ENCODE assay signal across 28 cellular contexts in genomic region chr2:223721746-223722145, GRCh38.
"Had no signal": no experiment of that assay in that cellular context is flagged by ENCODE, and none has a peak within 500 bp of the region (broad histone marks: within the 10 kb centered on the region; RNA-seq: fewer than 3 reads in every experiment).

No MANE protein-coding gene starts in this region.

- H3K4me3 Mint-ChIP-seq: effector memory CD8-positive, alpha-beta T cell; endodermal cell; memory B cell; naive thymus-derived CD4-positive, alpha-beta T cell had no signal

- H3K9me3 ChIP-seq: gastrocnemius medialis, lower lobe of right lung had no signal

- H3K27me3 ChIP-seq: dorsolateral prefrontal cortex, esophagus squamous epithelium, gastrocnemius medialis, heart right ventricle, left lung had no signal

- FAIRE-seq: colon, endometrium, islet of Langerhans, keratinocyte had no signal

- H3K27ac ChIP-seq: coronary artery, dorsolateral prefrontal cortex, epithelial cell of prostate, gastrocnemius medialis, heart right ventricle, left lung, lower lobe of right lung had no signal

- H3K36me3 Mint-ChIP-seq: naive thymus-derived CD4-positive, alpha-beta T cell had no signal

- H3K36me3 ChIP-seq: esophagus squamous epithelium, gastrocnemius medialis, heart right ventricle, left lung, lower lobe of right lung had no signal

- DNase-seq: dermis blood vessel endothelial cell; dorsolateral prefrontal cortex; effector CD4-positive, alpha-beta T cell; effector memory CD8-positive, alpha-beta T cell; endodermal cell; erythroblast; esophagus squamous epithelium; foreskin fibroblast; foreskin melanocyte; gastrocnemius medialis; glutamatergic neuron; head of caudate nucleus; heart right ventricle; hippocampal formation; left cardiac atrium; left lung; left ventricle myocardium superior; lower lobe of right lung; mesendoderm; midbrain; naive thymus-derived CD4-positive, alpha-beta T cell had no signal

- H3K4me1 Mint-ChIP-seq: memory B cell; naive thymus-derived CD4-positive, alpha-beta T cell had no signal

- ATAC-seq: effector memory CD8-positive, alpha-beta T cell; gastrocnemius medialis; heart right ventricle; left cardiac atrium; left lung; left ventricle myocardium superior; lower lobe of right lung; naive thymus-derived CD4-positive, alpha-beta T cell had no signal

- H3K27me3 Mint-ChIP-seq: memory B cell had no signal

- H3K4me3 ChIP-seq: coronary artery, dorsolateral prefrontal cortex, esophagus squamous epithelium, gastrocnemius medialis, heart right ventricle, left lung, lower lobe of right lung had no signal

- H3K9me3 Mint-ChIP-seq: effector memory CD8-positive, alpha-beta T cell had no signal

- H3K4me1 ChIP-seq: gastrocnemius medialis, left lung, lower lobe of right lung had no signal

- H3K27ac Mint-ChIP-seq: effector memory CD8-positive, alpha-beta T cell; endodermal cell; memory B cell; naive thymus-derived CD4-positive, alpha-beta T cell had no signal
